Comparison of ENCODE assay signal across 11 cellular contexts in the genomic region with DNA sequence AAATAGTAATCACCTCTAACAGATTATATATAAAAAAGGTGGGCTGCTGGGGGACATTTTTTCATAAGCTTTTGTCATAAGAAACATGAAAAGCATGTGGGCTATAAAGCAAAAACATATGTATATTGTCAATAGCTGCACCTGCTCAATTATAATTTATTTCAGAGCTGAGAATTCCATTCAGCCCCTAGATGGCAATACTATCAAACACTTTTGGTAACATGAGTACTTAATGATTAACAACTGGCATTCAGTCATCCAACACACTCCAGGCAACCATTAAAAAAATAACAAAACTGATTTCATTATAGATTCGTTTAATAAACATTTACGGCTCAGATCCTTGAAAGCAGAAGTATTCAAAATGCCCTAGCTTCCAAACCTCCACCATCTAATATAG.
DNase-seq lines count a peak whose midpoint lies in the region; ATAC-seq, FAIRE-seq and TF ChIP-seq lines count a peak whose summit lies in the region.
"Had no signal": no experiment of that assay in that cellular context is flagged by ENCODE, and none has a peak within 500 bp of the region (broad histone marks: within the 10 kb centered on the region; RNA-seq: fewer than 3 reads in every experiment).

No MANE protein-coding gene starts in this region.

- H3K4me1 ChIP-seq in SK-N-SH (ENCODE audit: control insufficient read depth in 1 of 2, insufficient read depth in 2 of 2, low read depth in 1 of 2, low read length in 1 of 2): no peaks in the 10 kb centered on the region
- H3K4me1 ChIP-seq: HAP-1 had no signal

- H3F3A ChIP-seq in SK-N-SH (replicated peaks; ENCODE audit: insufficient read depth): no peaks in the 10 kb centered on the region

- no peaks in the 10 kb centered on the region for H3K9me2 ChIP-seq in SK-N-SH

- no peaks in the 10 kb centered on the region for H3K9me3 ChIP-seq in SK-N-SH
- H3K9me3 ChIP-seq: HAP-1 had no signal

- POLR2A ChIA-PET in SK-N-SH (lab: Yijun Ruan, JAX): no interaction called here

- H3K9ac ChIP-seq in SK-N-SH: no peak overlapping the region

- no peaks in the 10 kb centered on the region for H4K20me1 ChIP-seq in SK-N-SH (ENCODE audit: insufficient read depth)

- H2AFZ ChIP-seq in SK-N-SH (ENCODE audit: low read depth): no peak overlapping the region

- peak; percentile 77 for DNase-seq in DMS53 (lab: John Stamatoyannopoulos, UW)
- DNase-seq in NCI-H146 treated with DMSO at 0.1 percent for 48 hours (lab: John Stamatoyannopoulos, UW; ENCODE audit: unreplicated experiment): peak; percentile 37
- peak; percentile 19 for DNase-seq in SK-N-SH
- no peak for DNase-seq in left lobe of liver (ENCODE audit: low spot score)
- no peak for DNase-seq in SIG-M5 (lab: John Stamatoyannopoulos, UW)
- DNase-seq in HTR-8/SVneo (ENCODE audit: insufficient read length, low spot score): no peak
- no peak for DNase-seq in activated effector memory CD4-positive, alpha-beta T cell treated with Interleukin-2 at 50 U/mL for 16 hours
- DNase-seq: activated effector memory CD4-positive, alpha-beta T cell treated with anti-CD3 and anti-CD28 coated beads, Interleukin-2, amount 50 U/mL, for 16 hours; NK-92 treated with Interleukin-12 subunit alpha and Interleukin-12 subunit beta, amount 100 ng/mL, for 24 hours had no signal

- no peak for TF ChIP-seq EP300 in SK-N-SH (IDR thresholded peaks at IDR 0.05; ENCODE audit: borderline replicate concordance in 1 of 2, low read depth in 1 of 2, low read length in 1 of 2)

- H3K27ac ChIP-seq in SK-N-SH (ENCODE audit: low read depth in 2 of 2, low read length in 1 of 2): no peak overlapping the region

- FAIRE-seq in HTR-8/SVneo (lab: Jason Lieb, UNC): no peak

- H3K27me3 ChIP-seq in SK-N-SH (ENCODE audit: insufficient read depth): no peaks in the 10 kb centered on the region

- 43% methylated on average over 2 of the region's 2 CpGs for WGBS in SK-N-SH (ENCODE audit: low lambda C conversion rate)

- H3K4me3 ChIP-seq in SK-N-SH (ENCODE audit: low read depth in 2 of 2, low read length in 1 of 2): no peak overlapping the region
- H3K4me3 ChIP-seq: HAP-1 had no signal

- H3K36me3 ChIP-seq in SK-N-SH (replicated peaks in 1 of 2; ENCODE audit: control insufficient read depth in 1 of 2, insufficient read depth in 2 of 2, low read length in 1 of 2): no peaks in the 10 kb centered on the region
- H3K36me3 ChIP-seq: HAP-1 had no signal

- ATAC-seq in left lobe of liver: peak; percentile 94
- no peak for ATAC-seq in HG03139 (IDR thresholded peaks at IDR 0.05; ENCODE audit: unreplicated experiment)

- no peaks in the 10 kb centered on the region for H3K79me2 ChIP-seq in SK-N-SH (ENCODE audit: insufficient read depth)

- TF ChIP-seq RAD21 in SK-N-SH (IDR thresholded peaks at IDR 0.05; ENCODE audit: low read length): peak; percentile 71

- no peak overlapping the region for H3K4me2 ChIP-seq in SK-N-SH

- CTCF ChIA-PET in SK-N-SH (lab: Yijun Ruan, JAX): interaction anchor here (0.6 to 2.2 kb wide), 7 partner anchors 10 to 1060 kb away, joined by 3 to 7 read pairs (median 5); no protein-coding TSS in a partner anchor

- TF ChIP-seq CTCF in SK-N-SH (IDR thresholded peaks at IDR 0.05): peak; percentile 51

TF ChIP-seq in SK-N-SH, 30 proteins besides CTCF, POLR2A, EP300 and RAD21:
- TF ChIP-seq SMC3 (IDR thresholded peaks at IDR 0.05; ENCODE audit: low read depth, low read length) (peak; percentile 25; the same call in 1 of the 2 replicates), GATA2 (CRISPR knock-in tag; IDR thresholded peaks at IDR 0.05) (no peak), TCF12 (IDR thresholded peaks at IDR 0.05) (no peak)

Comparison
In these comparisons a context has a peak if more than half of its experiments do, and no peak if none do; other contexts are left out.
1. DNase-seq: peak in DMS53 (single experiment), NCI-H146 treated with DMSO at 0.1 percent for 48 hours (single experiment) and SK-N-SH (single experiment); none in left lobe of liver (single experiment), SIG-M5 (single experiment), HTR-8/SVneo (single experiment) and activated effector memory CD4-positive, alpha-beta T cell treated with Interleukin-2 at 50 U/mL for 16 hours (single experiment).